Comparison of ENCODE assay signal across 1 cellular context in genomic region chr9:133708770-133709611, GRCh38.
TF ChIP-seq lines count a peak whose summit lies in the region.

No MANE protein-coding gene starts in this region.

TF ChIP-seq in GM12878, 131 proteins besides CTCF, POLR2A, EP300 and RAD21 (continued from another document):
- TF ChIP-seq, protein P1, sequence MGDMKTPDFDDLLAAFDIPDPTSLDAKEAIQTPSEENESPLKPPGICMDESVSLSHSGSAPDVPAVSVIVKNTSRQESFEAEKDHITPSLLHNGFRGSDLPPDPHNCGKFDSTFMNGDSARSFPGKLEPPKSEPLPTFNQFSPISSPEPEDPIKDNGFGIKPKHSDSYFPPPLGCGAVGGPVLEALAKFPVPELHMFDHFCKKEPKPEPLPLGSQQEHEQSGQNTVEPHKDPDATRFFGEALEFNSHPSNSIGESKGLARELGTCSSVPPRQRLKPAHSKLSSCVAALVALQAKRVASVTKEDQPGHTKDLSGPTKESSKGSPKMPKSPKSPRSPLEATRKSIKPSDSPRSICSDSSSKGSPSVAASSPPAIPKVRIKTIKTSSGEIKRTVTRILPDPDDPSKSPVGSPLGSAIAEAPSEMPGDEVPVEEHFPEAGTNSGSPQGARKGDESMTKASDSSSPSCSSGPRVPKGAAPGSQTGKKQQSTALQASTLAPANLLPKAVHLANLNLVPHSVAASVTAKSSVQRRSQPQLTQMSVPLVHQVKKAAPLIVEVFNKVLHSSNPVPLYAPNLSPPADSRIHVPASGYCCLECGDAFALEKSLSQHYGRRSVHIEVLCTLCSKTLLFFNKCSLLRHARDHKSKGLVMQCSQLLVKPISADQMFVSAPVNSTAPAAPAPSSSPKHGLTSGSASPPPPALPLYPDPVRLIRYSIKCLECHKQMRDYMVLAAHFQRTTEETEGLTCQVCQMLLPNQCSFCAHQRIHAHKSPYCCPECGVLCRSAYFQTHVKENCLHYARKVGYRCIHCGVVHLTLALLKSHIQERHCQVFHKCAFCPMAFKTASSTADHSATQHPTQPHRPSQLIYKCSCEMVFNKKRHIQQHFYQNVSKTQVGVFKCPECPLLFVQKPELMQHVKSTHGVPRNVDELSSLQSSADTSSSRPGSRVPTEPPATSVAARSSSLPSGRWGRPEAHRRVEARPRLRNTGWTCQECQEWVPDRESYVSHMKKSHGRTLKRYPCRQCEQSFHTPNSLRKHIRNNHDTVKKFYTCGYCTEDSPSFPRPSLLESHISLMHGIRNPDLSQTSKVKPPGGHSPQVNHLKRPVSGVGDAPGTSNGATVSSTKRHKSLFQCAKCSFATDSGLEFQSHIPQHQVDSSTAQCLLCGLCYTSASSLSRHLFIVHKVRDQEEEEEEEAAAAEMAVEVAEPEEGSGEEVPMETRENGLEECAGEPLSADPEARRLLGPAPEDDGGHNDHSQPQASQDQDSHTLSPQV (IDR thresholded peaks at IDR 0.05): no peak
- TF ChIP-seq CUX1 (IDR thresholded peaks at IDR 0.05; ENCODE audit: insufficient replicate concordance, low read depth, low read length) (no peak), MYB (IDR thresholded peaks at IDR 0.05; ENCODE audit: borderline replicate concordance, low read depth, low read length) (no peak), TCF12 (IDR thresholded peaks at IDR 0.05; ENCODE audit: low read depth, low read length) (peak; percentile 60; the same call in 1 of the 2 replicates), NR2C2 (IDR thresholded peaks at IDR 0.05; ENCODE audit: borderline replicate concordance, control insufficient read depth, insufficient read length, low read depth) (no peak), TCF7 (IDR thresholded peaks at IDR 0.05; ENCODE audit: borderline replicate concordance) (peak; percentile 88; the same call in 1 of the 2 replicates), ZSCAN29 (IDR thresholded peaks at IDR 0.05) (no peak), IKZF1 (conservative IDR thresholded peaks at IDR 0.05) (no peak), ATF7 (IDR thresholded peaks at IDR 0.05; ENCODE audit: low read depth) (0 out of 2 replicates have a peak, but pooled peaks have one; percentile 19), PBX3 (IDR thresholded peaks at IDR 0.05; ENCODE audit: insufficient replicate concordance, low read depth, low read length) (peak; percentile 73), RUNX3 (IDR thresholded peaks at IDR 0.05; ENCODE audit: low read length) (peak; percentile 63), DPF2 (IDR thresholded peaks at IDR 0.05) (peak; percentile 65), CBFB (IDR thresholded peaks at IDR 0.05; ENCODE audit: low read depth) (no peak), IKZF2 (IDR thresholded peaks at IDR 0.05) (peak; percentile 12 to 21; a peak in 2 of 4 replicates), RELA (IDR thresholded peaks at IDR 0.05; ENCODE audit: borderline replicate concordance, partially characterized antibody) (no peak), JUND (IDR thresholded peaks at IDR 0.05; ENCODE audit: low read depth, low read length) (no peak), CHD2 (IDR thresholded peaks at IDR 0.05; ENCODE audit: borderline replicate concordance, low read depth, low read length) (no peak), REST (IDR thresholded peaks at IDR 0.05; ENCODE audit: low read depth, low read length) (no peak), PRDM15 (CRISPR knock-in tag; IDR thresholded peaks at IDR 0.05) (no peak), BHLHE40 (IDR thresholded peaks at IDR 0.05; ENCODE audit: borderline replicate concordance in 1 of 2, low read depth in 2 of 2, low read length in 1 of 2) (peak in 1 of 2 experiments; percentile 8; a peak in 1 of 4 replicates), PAX5 (IDR thresholded peaks at IDR 0.05; ENCODE audit: borderline replicate concordance, low read depth, low read length) (peak; percentile 87; the same call in 1 of the 2 replicates), E4F1 (IDR thresholded peaks at IDR 0.05; ENCODE audit: borderline replicate concordance, partially characterized antibody) (no peak), WRNIP1 (IDR thresholded peaks at IDR 0.05; ENCODE audit: borderline replicate concordance, low read depth, low read length) (no peak), POU2F2 (IDR thresholded peaks at IDR 0.05; ENCODE audit: borderline replicate concordance, low read depth, low read length) (no peak), SRF (IDR thresholded peaks at IDR 0.05; ENCODE audit: low read depth in 2 of 2, low read length in 2 of 2) (no peak), EGR1 (IDR thresholded peaks at IDR 0.05; ENCODE audit: borderline replicate concordance in 1 of 2, low read depth in 2 of 2, low read length in 2 of 2) (peak in 1 of 2 experiments; percentile 68; a peak in 1 of 3 replicates), RBBP5 (conservative IDR thresholded peaks at IDR 0.05) (no peak)
- TF ChIP-seq, protein P2, sequence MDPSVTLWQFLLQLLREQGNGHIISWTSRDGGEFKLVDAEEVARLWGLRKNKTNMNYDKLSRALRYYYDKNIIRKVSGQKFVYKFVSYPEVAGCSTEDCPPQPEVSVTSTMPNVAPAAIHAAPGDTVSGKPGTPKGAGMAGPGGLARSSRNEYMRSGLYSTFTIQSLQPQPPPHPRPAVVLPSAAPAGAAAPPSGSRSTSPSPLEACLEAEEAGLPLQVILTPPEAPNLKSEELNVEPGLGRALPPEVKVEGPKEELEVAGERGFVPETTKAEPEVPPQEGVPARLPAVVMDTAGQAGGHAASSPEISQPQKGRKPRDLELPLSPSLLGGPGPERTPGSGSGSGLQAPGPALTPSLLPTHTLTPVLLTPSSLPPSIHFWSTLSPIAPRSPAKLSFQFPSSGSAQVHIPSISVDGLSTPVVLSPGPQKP (IDR thresholded peaks at IDR 0.05; ENCODE audit: low read depth, low read length): no peak
- TF ChIP-seq, protein P3, sequence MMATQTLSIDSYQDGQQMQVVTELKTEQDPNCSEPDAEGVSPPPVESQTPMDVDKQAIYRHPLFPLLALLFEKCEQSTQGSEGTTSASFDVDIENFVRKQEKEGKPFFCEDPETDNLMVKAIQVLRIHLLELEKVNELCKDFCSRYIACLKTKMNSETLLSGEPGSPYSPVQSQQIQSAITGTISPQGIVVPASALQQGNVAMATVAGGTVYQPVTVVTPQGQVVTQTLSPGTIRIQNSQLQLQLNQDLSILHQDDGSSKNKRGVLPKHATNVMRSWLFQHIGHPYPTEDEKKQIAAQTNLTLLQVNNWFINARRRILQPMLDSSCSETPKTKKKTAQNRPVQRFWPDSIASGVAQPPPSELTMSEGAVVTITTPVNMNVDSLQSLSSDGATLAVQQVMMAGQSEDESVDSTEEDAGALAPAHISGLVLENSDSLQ (IDR thresholded peaks at IDR 0.05): peak; percentile 90
- TF ChIP-seq, protein P4, sequence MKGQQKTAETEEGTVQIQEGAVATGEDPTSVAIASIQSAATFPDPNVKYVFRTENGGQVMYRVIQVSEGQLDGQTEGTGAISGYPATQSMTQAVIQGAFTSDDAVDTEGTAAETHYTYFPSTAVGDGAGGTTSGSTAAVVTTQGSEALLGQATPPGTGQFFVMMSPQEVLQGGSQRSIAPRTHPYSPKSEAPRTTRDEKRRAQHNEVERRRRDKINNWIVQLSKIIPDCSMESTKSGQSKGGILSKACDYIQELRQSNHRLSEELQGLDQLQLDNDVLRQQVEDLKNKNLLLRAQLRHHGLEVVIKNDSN (IDR thresholded peaks at IDR 0.05; ENCODE audit: borderline replicate concordance, extremely low read length, insufficient read depth, low read depth, low read length): no peak
